In the genomic region with DNA sequence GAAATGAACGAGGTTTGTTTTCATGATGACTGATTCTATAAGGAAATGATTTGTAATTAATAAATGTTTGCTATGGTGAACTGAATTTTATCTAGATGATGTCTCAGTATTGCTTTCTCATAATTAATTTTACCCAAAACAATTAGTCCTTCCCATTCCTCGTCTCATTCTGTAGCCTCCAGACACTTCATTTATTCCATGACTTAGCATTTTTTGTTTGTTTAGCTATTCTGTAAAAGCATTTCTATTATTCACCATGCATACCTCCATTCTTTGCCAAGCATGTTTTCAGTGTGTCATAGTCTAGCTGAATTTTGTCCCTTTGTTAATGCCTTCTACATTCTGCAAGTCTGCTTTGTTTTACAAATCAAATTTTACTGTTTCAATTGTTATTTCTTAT, we compare ENCODE assay signal across 21 cellular contexts.
DNase-seq lines count a peak whose midpoint lies in the region; ATAC-seq, FAIRE-seq and TF ChIP-seq lines count a peak whose summit lies in the region.
"Had no signal": no experiment of that assay in that cellular context is flagged by ENCODE, and none has a peak within 500 bp of the region (broad histone marks: within the 10 kb centered on the region; RNA-seq: fewer than 3 reads in every experiment).

No MANE protein-coding gene starts in this region.

- TF ChIP-seq CTCF in IMR-90 (conservative IDR thresholded peaks at IDR 0.05; ENCODE audit: low read depth, low read length): no peak
- no peak for TF ChIP-seq CTCF in K562 (IDR thresholded peaks at IDR 0.05 in 2 of 3, conservative IDR thresholded peaks at IDR 0.05 in 1 of 3; ENCODE audit: insufficient read depth in 2 of 3, low read depth in 1 of 3, low read length in 3 of 3)

- TF ChIP-seq POLR2A in IMR-90 (IDR thresholded peaks at IDR 0.05; ENCODE audit: low read depth, low read length): no peak
- no peak for TF ChIP-seq POLR2A in K562 (conservative IDR thresholded peaks at IDR 0.05)

- H2AK9ac ChIP-seq in IMR-90 (replicated peaks; ENCODE audit: low read depth, low read length, poor library complexity): no peak overlapping the region

- H2AFZ ChIP-seq in IMR-90 (replicated peaks; ENCODE audit: low read length, poor library complexity) (no peak overlapping the region), K562 (ENCODE audit: low read depth, low read length) (no peak overlapping the region)
- H2AFZ ChIP-seq: GM23338 had no signal

- no peak for TF ChIP-seq EP300 in K562 (IDR thresholded peaks at IDR 0.05; ENCODE audit: low read length)

- H2BK15ac ChIP-seq in IMR-90 (ENCODE audit: low read depth, low read length): no peak overlapping the region

- H3K36me3 ChIP-seq in IMR-90 (ENCODE audit: control insufficient read depth, insufficient read depth, low read length) (no peaks in the 10 kb centered on the region), K562 (ENCODE audit: control insufficient read depth, insufficient read depth, low read length) (no peaks in the 10 kb centered on the region)
- H3K36me3 ChIP-seq: BLaER1, HAP-1 had no signal

- H3K27ac ChIP-seq in IMR-90 (ENCODE audit: insufficient read depth, low read length): no peak overlapping the region
- no peak overlapping the region for H3K27ac ChIP-seq in K562 (ENCODE audit: extremely low read depth, low read depth, low read length)
- H3K27ac ChIP-seq in right cardiac atrium (ENCODE audit: low read length): no peak overlapping the region
- H3K27ac ChIP-seq: BLaER1, C4-2B had no signal

- no peak overlapping the region for H2BK120ac ChIP-seq in IMR-90 (ENCODE audit: low read depth, low read length)

- dilution Hi-C loops in IMR-90 (cut with HindIII; ENCODE audit: low sequenced_read_pairs, unreplicated experiment): no loop called here

- POLR2A ChIA-PET in IMR-90 (lab: Charles Lee; ENCODE audit: unreplicated experiment): interaction anchor here (0.6 kb wide), 1 partner anchor 907 kb away, joined by 3 read pairs; no protein-coding TSS in a partner anchor
- POLR2A ChIA-PET in K562 (lab: Yijun Ruan, JAX): interaction anchor here (0.5 kb wide), 1 partner anchor 1539 kb away, joined by 3 read pairs; no protein-coding TSS in a partner anchor

- DNase-seq in ELR (ENCODE audit: low read depth): peak; percentile 0
- DNase-seq in IMR-90: no peak
- no peak for DNase-seq in K562 (ENCODE audit: extremely low read depth in 1 of 4, low spot score in 3 of 4)
- DNase-seq in right cardiac atrium: no peak
- no peak for DNase-seq in CD1c-positive myeloid dendritic cell (ENCODE audit: extremely low spot score)
- no peak for DNase-seq in stimulated activated CD4-positive, alpha-beta T cell treated with anti-CD3 and anti-CD28 coated beads, Interleukin-4, amount 100 ng/mL, for 1 hour
- DNase-seq: CD4-positive, alpha-beta T cell; CD8-positive, alpha-beta memory T cell; DMS 273 treated with DMSO at 0.1 percent for 48 hours; DMS79; EL; GF-D8; HFFc6 had no signal

- no peak overlapping the region for H4K5ac ChIP-seq in IMR-90 (ENCODE audit: low read depth, low read length)

- H3K4me1 ChIP-seq in IMR-90 (ENCODE audit: control insufficient read depth, insufficient read depth, low read length) (no peaks in the 10 kb centered on the region), K562 (replicated peaks in 1 of 2; ENCODE audit: control insufficient read depth in 2 of 2, insufficient read depth in 2 of 2, low read length in 2 of 2) (no peaks in the 10 kb centered on the region), right cardiac atrium (ENCODE audit: control insufficient read depth, insufficient read depth, low read length) (no peaks in the 10 kb centered on the region)
- H3K4me1 ChIP-seq: BLaER1, HAP-1 had no signal

- H2BK20ac ChIP-seq in IMR-90 (ENCODE audit: low read depth, low read length): no peak overlapping the region

- no peak overlapping the region for H4K91ac ChIP-seq in IMR-90 (ENCODE audit: insufficient read depth, low read depth, low read length)

- intact Hi-C loops in IMR-90 (cut with micrococcal nuclease): no loop called here
- intact Hi-C loops in K562 (cut with micrococcal nuclease): no loop called here
- intact Hi-C loops in right cardiac atrium (cut with DNase I): no loop called here

- no peak overlapping the region for H3K18ac ChIP-seq in IMR-90 (ENCODE audit: low read depth, low read length)

- no peaks in the 10 kb centered on the region for H3K9me1 ChIP-seq in IMR-90 (ENCODE audit: insufficient read depth, low read length)
- no peaks in the 10 kb centered on the region for H3K9me1 ChIP-seq in K562 (ENCODE audit: control insufficient read depth, insufficient read depth, low read length)

- no peak overlapping the region for H3K56ac ChIP-seq in IMR-90 (ENCODE audit: extremely low read depth, insufficient read depth, low read length)

- ATAC-seq in IMR-90 (ENCODE audit: low read depth) (no peak), K562 (no peak), right cardiac atrium (no peak)
- ATAC-seq: GM23338 had no signal

- WGBS in IMR-90 (ENCODE audit: extremely low coverage in 2 of 2, insufficient read length in 1 of 2), 2 experiments: no CpG with 5 or more reads among the region's 2 CpGs
- 0% methylated on average over 2 of the region's 2 CpGs for WGBS in K562 (ENCODE audit: insufficient coverage, low coverage, missing lambda C conversion rate)
- 76% methylated on average over 2 of the region's 2 CpGs for WGBS in right cardiac atrium

- in situ Hi-C loops in IMR-90 (cut with MboI; ENCODE audit: low sequenced_read_pairs) (no loop called here), K562 (cut with MboI) (no loop called here)

- CTCF ChIA-PET in IMR-90 (lab: Yijun Ruan, JAX): no interaction called here
- CTCF ChIA-PET in K562 (lab: Yijun Ruan, JAX; ENCODE audit: low intra/inter-chr PET ratio): no interaction called here

- H4K20me1 ChIP-seq in IMR-90 (ENCODE audit: insufficient read depth, low read length): no peaks in the 10 kb centered on the region
- H4K20me1 ChIP-seq in K562 (replicated peaks; ENCODE audit: control insufficient read depth, insufficient read depth, low read length): no peaks in the 10 kb centered on the region
- H4K20me1 ChIP-seq: BLaER1 had no signal

- H3K14ac ChIP-seq in IMR-90 (replicated peaks; ENCODE audit: low read depth, low read length): no peak overlapping the region

- BruUV-seq in IMR-90 (replicated peaks; lab: Mats Ljungman, UMichigan) (no TSS peak), K562 (replicated peaks; lab: Mats Ljungman, UMichigan) (no TSS peak)

- H3K4me3 ChIP-seq in IMR-90 (ENCODE audit: insufficient read depth, low read depth, low read length) (no peak overlapping the region), K562 (no peak overlapping the region), right cardiac atrium (ENCODE audit: low read length) (no peak overlapping the region)
- H3K4me3 ChIP-seq: BLaER1, GM23338, HAP-1 had no signal

- no peak overlapping the region for H3K4ac ChIP-seq in IMR-90 (ENCODE audit: low read depth, low read length)

- TF ChIP-seq RAD21 in IMR-90 (IDR thresholded peaks at IDR 0.05; ENCODE audit: low read length): no peak
- TF ChIP-seq RAD21 in K562 (CRISPR knock-in tag; conservative IDR thresholded peaks at IDR 0.05 in 1 of 2, IDR thresholded peaks at IDR 0.05 in 1 of 2): no peak

- H3K79me1 ChIP-seq in IMR-90 (ENCODE audit: low read depth in 1 of 2, low read length in 2 of 2): no peaks in the 10 kb centered on the region

- H3K79me2 ChIP-seq in K562 (ENCODE audit: control insufficient read depth, insufficient read depth, low read length): no peaks in the 10 kb centered on the region

- no peak overlapping the region for H2AK5ac ChIP-seq in IMR-90 (ENCODE audit: low read depth, low read length)

- FAIRE-seq in K562 (lab: Jason Lieb, UNC): no peak
- FAIRE-seq: D721Med, GM12891, GM18507, H54 had no signal

- H2BK5ac ChIP-seq in IMR-90 (ENCODE audit: low read depth, low read length, poor library complexity, severe bottlenecking): no peak overlapping the region

- no peak overlapping the region for H4K8ac ChIP-seq in IMR-90 (ENCODE audit: low read depth in 2 of 2, low read length in 2 of 2)

- no peak overlapping the region for H3K23ac ChIP-seq in IMR-90 (ENCODE audit: low read depth, low read length)

- H3K27me3 ChIP-seq in IMR-90 (ENCODE audit: control insufficient read depth, insufficient read depth, low read length): no peaks in the 10 kb centered on the region
- no peaks in the 10 kb centered on the region for H3K27me3 ChIP-seq in K562 (ENCODE audit: control insufficient read depth in 2 of 2, insufficient read depth in 2 of 2, low read length in 2 of 2)
- H3K27me3 ChIP-seq in right cardiac atrium (ENCODE audit: control insufficient read depth, insufficient read depth): no peaks in the 10 kb centered on the region
- H3K27me3 ChIP-seq: BLaER1 had no signal

- 0 out of 2 replicates have a peak, but pooled peaks cover 1% of the 10 kb centered on the region for H3K9me3 ChIP-seq in IMR-90 (ENCODE audit: control insufficient read depth, insufficient read depth, low read length)
- no peaks in the 10 kb centered on the region for H3K9me3 ChIP-seq in K562 (replicated peaks; ENCODE audit: control insufficient read depth, insufficient read depth, low read depth, low read length)
- no peaks in the 10 kb centered on the region for H3K9me3 ChIP-seq in right cardiac atrium (ENCODE audit: control insufficient read depth, low read length)
- H3K9me3 ChIP-seq: HAP-1 had no signal

- H3K4me2 ChIP-seq in IMR-90 (ENCODE audit: low read depth, low read length): no peak overlapping the region
- H3K4me2 ChIP-seq in K562 (ENCODE audit: insufficient read depth, low read length): no peak overlapping the region
- H3K4me2 ChIP-seq: BLaER1, GM23338 had no signal

- H3K9ac ChIP-seq in IMR-90 (ENCODE audit: low read depth, low read length): no peak overlapping the region
- no peak overlapping the region for H3K9ac ChIP-seq in K562 (ENCODE audit: insufficient read depth in 1 of 2, low read depth in 2 of 2, low read length in 2 of 2)
- H3K9ac ChIP-seq: BLaER1 had no signal

TF ChIP-seq in IMR-90, 13 proteins besides CTCF, POLR2A, EP300 and RAD21:
- TF ChIP-seq MAZ (IDR thresholded peaks at IDR 0.05; ENCODE audit: borderline replicate concordance, low read depth, low read length) (no peak), NFE2L2 (IDR thresholded peaks at IDR 0.05; ENCODE audit: low read depth, low read length) (peak; percentile 41; the same call in 1 of the 2 replicates)
TF ChIP-seq in IMR-90: peak in this region for 1.

TF ChIP-seq in K562, 482 proteins besides CTCF, POLR2A, EP300 and RAD21:
- TF ChIP-seq ZNF316 (IDR thresholded peaks at IDR 0.05) (0 out of 2 replicates have a peak, but pooled peaks have one; percentile 16), ZKSCAN8 (CRISPR knock-in tag; IDR thresholded peaks at IDR 0.05) (no peak)
TF ChIP-seq in K562: peak in this region for 1.
